1 cellular context compared by ENCODE assay signal in the genomic region with DNA sequence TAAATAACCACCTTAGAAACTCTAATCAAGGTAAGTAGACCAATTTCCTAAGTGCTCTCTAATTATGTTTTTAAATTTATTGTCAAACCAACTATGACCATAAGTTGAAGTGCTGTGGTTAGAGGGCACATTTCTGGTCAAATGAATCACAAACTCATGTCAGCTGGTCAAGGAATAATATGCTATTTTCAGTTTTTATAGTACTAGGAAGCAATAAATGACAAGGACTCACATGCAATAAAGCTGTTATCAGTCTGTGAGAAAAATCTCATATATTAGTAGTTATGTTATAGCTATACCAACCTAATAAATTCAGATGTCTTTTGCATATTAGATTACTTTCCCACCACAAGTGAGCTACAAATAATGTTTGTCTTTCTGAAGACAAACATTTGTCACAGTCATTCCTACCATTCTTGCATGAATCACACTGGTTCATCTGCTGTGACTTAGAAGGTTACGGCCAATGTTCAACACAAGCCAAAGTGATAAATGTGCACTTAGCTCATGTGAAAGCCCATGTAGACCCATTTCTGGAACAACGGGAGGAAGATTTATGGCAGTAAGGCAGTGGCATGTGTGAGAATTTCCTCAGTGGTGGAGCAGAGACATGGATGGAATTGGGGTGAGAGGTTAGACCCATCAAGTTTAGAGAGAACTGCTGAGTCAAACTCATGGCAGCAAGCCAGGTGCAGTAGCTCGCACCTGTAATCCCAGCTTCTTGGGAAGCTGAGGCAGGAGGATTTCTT.
TF ChIP-seq lines count a peak whose summit lies in the region.

No MANE protein-coding gene starts in this region.

TF ChIP-seq in GM23338, 12 proteins besides CTCF, POLR2A, EP300 and RAD21 (continued from another document):
- TF ChIP-seq, protein P1, sequence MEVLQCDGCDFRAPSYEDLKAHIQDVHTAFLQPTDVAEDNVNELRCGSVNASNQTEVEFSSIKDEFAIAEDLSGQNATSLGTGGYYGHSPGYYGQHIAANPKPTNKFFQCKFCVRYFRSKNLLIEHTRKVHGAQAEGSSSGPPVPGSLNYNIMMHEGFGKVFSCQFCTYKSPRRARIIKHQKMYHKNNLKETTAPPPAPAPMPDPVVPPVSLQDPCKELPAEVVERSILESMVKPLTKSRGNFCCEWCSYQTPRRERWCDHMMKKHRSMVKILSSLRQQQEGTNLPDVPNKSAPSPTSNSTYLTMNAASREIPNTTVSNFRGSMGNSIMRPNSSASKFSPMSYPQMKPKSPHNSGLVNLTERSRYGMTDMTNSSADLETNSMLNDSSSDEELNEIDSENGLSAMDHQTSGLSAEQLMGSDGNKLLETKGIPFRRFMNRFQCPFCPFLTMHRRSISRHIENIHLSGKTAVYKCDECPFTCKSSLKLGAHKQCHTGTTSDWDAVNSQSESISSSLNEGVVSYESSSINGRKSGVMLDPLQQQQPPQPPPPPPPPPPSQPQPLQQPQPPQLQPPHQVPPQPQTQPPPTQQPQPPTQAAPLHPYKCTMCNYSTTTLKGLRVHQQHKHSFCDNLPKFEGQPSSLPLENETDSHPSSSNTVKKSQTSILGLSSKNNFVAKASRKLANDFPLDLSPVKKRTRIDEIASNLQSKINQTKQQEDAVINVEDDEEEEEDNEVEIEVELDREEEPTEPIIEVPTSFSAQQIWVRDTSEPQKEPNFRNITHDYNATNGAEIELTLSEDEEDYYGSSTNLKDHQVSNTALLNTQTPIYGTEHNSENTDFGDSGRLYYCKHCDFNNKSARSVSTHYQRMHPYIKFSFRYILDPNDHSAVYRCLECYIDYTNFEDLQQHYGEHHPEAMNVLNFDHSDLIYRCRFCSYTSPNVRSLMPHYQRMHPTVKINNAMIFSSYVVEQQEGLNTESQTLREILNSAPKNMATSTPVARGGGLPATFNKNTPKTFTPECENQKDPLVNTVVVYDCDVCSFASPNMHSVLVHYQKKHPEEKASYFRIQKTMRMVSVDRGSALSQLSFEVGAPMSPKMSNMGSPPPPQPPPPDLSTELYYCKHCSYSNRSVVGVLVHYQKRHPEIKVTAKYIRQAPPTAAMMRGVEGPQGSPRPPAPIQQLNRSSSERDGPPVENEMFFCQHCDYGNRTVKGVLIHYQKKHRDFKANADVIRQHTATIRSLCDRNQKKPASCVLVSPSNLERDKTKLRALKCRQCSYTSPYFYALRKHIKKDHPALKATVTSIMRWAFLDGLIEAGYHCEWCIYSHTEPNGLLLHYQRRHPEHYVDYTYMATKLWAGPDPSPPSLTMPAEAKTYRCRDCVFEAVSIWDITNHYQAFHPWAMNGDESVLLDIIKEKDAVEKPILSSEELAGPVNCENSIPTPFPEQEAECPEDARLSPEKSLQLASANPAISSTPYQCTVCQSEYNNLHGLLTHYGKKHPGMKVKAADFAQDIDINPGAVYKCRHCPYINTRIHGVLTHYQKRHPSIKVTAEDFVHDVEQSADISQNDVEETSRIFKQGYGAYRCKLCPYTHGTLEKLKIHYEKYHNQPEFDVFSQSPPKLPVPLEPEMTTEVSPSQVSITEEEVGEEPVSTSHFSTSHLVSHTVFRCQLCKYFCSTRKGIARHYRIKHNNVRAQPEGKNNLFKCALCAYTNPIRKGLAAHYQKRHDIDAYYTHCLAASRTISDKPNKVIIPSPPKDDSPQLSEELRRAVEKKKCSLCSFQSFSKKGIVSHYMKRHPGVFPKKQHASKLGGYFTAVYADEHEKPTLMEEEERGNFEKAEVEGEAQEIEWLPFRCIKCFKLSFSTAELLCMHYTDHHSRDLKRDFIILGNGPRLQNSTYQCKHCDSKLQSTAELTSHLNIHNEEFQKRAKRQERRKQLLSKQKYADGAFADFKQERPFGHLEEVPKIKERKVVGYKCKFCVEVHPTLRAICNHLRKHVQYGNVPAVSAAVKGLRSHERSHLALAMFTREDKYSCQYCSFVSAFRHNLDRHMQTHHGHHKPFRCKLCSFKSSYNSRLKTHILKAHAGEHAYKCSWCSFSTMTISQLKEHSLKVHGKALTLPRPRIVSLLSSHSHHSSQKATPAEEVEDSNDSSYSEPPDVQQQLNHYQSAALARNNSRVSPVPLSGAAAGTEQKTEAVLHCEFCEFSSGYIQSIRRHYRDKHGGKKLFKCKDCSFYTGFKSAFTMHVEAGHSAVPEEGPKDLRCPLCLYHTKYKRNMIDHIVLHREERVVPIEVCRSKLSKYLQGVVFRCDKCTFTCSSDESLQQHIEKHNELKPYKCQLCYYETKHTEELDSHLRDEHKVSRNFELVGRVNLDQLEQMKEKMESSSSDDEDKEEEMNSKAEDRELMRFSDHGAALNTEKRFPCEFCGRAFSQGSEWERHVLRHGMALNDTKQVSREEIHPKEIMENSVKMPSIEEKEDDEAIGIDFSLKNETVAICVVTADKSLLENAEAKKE (CRISPR knock-in tag; IDR thresholded peaks at IDR 0.05), result no peak
- no peak for TF ChIP-seq ZNF114 (CRISPR knock-in tag; IDR thresholded peaks at IDR 0.05)
- TF ChIP-seq, protein P2, sequence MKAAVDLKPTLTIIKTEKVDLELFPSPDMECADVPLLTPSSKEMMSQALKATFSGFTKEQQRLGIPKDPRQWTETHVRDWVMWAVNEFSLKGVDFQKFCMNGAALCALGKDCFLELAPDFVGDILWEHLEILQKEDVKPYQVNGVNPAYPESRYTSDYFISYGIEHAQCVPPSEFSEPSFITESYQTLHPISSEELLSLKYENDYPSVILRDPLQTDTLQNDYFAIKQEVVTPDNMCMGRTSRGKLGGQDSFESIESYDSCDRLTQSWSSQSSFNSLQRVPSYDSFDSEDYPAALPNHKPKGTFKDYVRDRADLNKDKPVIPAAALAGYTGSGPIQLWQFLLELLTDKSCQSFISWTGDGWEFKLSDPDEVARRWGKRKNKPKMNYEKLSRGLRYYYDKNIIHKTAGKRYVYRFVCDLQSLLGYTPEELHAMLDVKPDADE (IDR thresholded peaks at IDR 0.05), result no peak
- TF ChIP-seq JUNB (IDR thresholded peaks at IDR 0.05; ENCODE audit: unreplicated experiment), result no peak
- no peak for TF ChIP-seq CREB1 (CRISPR knock-in tag; IDR thresholded peaks at IDR 0.05; ENCODE audit: low read depth)
- TF ChIP-seq EZH2 (IDR thresholded peaks at IDR 0.05; ENCODE audit: low read depth, unreplicated experiment), result no peak
- TF ChIP-seq EZH2phosphoT487 (IDR thresholded peaks at IDR 0.05; ENCODE audit: unreplicated experiment), result no peak
- TF ChIP-seq, protein P3, sequence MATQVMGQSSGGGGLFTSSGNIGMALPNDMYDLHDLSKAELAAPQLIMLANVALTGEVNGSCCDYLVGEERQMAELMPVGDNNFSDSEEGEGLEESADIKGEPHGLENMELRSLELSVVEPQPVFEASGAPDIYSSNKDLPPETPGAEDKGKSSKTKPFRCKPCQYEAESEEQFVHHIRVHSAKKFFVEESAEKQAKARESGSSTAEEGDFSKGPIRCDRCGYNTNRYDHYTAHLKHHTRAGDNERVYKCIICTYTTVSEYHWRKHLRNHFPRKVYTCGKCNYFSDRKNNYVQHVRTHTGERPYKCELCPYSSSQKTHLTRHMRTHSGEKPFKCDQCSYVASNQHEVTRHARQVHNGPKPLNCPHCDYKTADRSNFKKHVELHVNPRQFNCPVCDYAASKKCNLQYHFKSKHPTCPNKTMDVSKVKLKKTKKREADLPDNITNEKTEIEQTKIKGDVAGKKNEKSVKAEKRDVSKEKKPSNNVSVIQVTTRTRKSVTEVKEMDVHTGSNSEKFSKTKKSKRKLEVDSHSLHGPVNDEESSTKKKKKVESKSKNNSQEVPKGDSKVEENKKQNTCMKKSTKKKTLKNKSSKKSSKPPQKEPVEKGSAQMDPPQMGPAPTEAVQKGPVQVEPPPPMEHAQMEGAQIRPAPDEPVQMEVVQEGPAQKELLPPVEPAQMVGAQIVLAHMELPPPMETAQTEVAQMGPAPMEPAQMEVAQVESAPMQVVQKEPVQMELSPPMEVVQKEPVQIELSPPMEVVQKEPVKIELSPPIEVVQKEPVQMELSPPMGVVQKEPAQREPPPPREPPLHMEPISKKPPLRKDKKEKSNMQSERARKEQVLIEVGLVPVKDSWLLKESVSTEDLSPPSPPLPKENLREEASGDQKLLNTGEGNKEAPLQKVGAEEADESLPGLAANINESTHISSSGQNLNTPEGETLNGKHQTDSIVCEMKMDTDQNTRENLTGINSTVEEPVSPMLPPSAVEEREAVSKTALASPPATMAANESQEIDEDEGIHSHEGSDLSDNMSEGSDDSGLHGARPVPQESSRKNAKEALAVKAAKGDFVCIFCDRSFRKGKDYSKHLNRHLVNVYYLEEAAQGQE (IDR thresholded peaks at IDR 0.05; ENCODE audit: unreplicated experiment), result no peak
